ENCODE assay signal across 8 cellular contexts in the genomic region with DNA sequence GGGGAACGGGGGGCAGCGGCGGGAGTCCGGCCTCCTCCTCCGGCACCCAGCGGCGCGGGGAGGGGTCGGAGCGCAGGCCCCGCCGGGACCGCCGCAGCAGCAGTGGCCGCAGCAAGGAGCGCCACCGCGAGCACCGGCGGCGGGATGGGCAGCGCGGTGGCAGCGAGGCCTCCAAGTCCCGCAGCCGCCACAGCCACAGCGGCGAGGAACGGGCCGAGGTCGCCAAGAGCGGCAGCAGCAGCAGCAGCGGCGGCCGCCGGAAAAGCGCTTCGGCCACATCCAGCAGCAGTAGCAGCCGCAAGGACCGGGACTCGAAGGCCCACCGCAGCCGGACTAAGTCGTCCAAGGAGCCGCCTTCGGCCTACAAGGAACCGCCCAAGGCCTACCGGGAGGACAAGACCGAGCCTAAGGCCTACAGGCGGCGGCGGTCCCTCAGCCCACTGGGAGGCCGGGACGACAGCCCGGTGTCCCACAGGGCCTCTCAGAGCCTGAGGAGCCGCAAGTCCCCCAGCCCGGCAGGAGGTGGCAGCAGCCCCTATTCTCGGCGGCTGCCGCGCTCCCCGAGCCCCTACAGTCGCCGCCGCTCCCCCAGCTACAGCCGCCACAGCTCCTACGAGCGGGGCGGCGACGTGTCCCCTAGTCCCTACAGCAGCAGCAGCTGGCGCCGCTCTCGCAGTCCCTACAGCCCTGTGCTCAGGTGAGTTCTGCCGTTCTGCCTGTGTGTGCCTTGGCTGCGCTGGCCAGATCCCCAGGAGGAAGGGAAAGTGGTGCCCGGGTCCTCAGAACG. TPM values are rescaled to one million over a fixed set of nuclear protein-coding genes. Genes with fewer than 3 reads are reported as not detected.
DNase-seq lines count a peak whose midpoint lies in the region; ATAC-seq and TF ChIP-seq lines count a peak whose summit lies in the region.

No MANE protein-coding gene starts in this region.

- H3K27me3 ChIP-seq in HUES48 (ENCODE audit: control insufficient read depth, insufficient read depth, low read length): no peaks in the 10 kb centered on the region

- intact Hi-C loops in Right ventricle myocardium superior (cut with DNase I): loop anchor here (5.0 kb wide), 1 partner anchor 96 kb away; no protein-coding TSS in a partner anchor

- H3K4me3 Mint-ChIP-seq in activated naive CD8-positive, alpha-beta T cell: peak overlapping the region; percentile 94
- peak overlapping the region; percentile 98 for H3K4me3 Mint-ChIP-seq in type B pancreatic cell

- H3K9ac ChIP-seq in HUES48 (ENCODE audit: low read depth, low read length): peak overlapping the region; percentile 75
- peak overlapping the region; percentile 82 for H3K9ac ChIP-seq in SK-N-MC (ENCODE audit: insufficient read length)

- H3K4me1 Mint-ChIP-seq in activated naive CD8-positive, alpha-beta T cell (ENCODE audit: low read depth): peaks cover 46% of the 10 kb centered on the region
- peaks cover 32% of the 10 kb centered on the region for H3K4me1 Mint-ChIP-seq in type B pancreatic cell (ENCODE audit: unreplicated experiment)

- peak; percentile 34 for ATAC-seq in GM19467 (IDR thresholded peaks at IDR 0.05; ENCODE audit: unreplicated experiment)
- ATAC-seq in Right ventricle myocardium superior (ENCODE audit: poor library complexity): peak; percentile 11

- H3K27me3 Mint-ChIP-seq in activated naive CD8-positive, alpha-beta T cell: no peaks in the 10 kb centered on the region
- no peaks in the 10 kb centered on the region for H3K27me3 Mint-ChIP-seq in type B pancreatic cell

- H3K4me3 ChIP-seq in HUES48 (ENCODE audit: low read depth, low read length) (peak overlapping the region; percentile 88), SK-N-MC (peak overlapping the region; percentile 98)

- peak overlapping the region; percentile 83 for H3K27ac Mint-ChIP-seq in activated naive CD8-positive, alpha-beta T cell
- H3K27ac Mint-ChIP-seq in type B pancreatic cell: peak overlapping the region; percentile 91

- H3K27ac ChIP-seq in HUES48 (ENCODE audit: low read depth, low read length): peak overlapping the region; percentile 100
- peak overlapping the region; percentile 96 for H3K27ac ChIP-seq in SK-N-MC

- no peaks in the 10 kb centered on the region for H3K9me3 Mint-ChIP-seq in activated naive CD8-positive, alpha-beta T cell (ENCODE audit: low read depth)
- H3K9me3 Mint-ChIP-seq in type B pancreatic cell: no peaks in the 10 kb centered on the region

- H3K36me3 Mint-ChIP-seq in activated naive CD8-positive, alpha-beta T cell: no peaks in the 10 kb centered on the region
- H3K36me3 Mint-ChIP-seq in type B pancreatic cell: peaks cover 16% of the 10 kb centered on the region

- in situ Hi-C loops in Caki2 (cut with HindIII; ENCODE audit: low pct_unique_long_range_greater_than_20kb, low sequenced_read_pairs): no loop called here

- TF ChIP-seq CTCF in type B pancreatic cell (conservative IDR thresholded peaks at IDR 0.05): peak; percentile 63

- H3K9me3 ChIP-seq in HUES48 (ENCODE audit: control insufficient read depth, insufficient read depth, low read length) (no peaks in the 10 kb centered on the region), SK-N-MC (ENCODE audit: low read depth, low read length) (no peaks in the 10 kb centered on the region)

- H3K36me3 ChIP-seq in HUES48 (ENCODE audit: control insufficient read depth, insufficient read depth, low read length) (no peaks in the 10 kb centered on the region), SK-N-MC (ENCODE audit: insufficient read depth, low read length) (0 out of 2 replicates have a peak, but pooled peaks cover 4% of the 10 kb centered on the region)

- peak; percentile 74 for DNase-seq in Caki2 (ENCODE audit: low read depth)
- DNase-seq in SK-N-MC (ENCODE audit: low read depth, low spot score): no peak
- DNase-seq in Right ventricle myocardium superior: peak; percentile 68
- peak; percentile 28 for DNase-seq in pons (ENCODE audit: low spot score)
- DNase-seq in type B pancreatic cell (ENCODE audit: extremely low spot score, unreplicated experiment): peak; percentile 75

- H3K4me1 ChIP-seq in HUES48 (ENCODE audit: control insufficient read depth, insufficient read depth, low read length): peaks cover 16% of the 10 kb centered on the region; the same call in 1 of the 2 replicates

RNA-seq across cellular contexts. Expression of gene CDK13, which starts 1.3 kb away (rescaled TPM):
- 32.1 and 38.8 TPM in 2 replicates for total RNA-seq in Caki2 (2014; rRNA removed; shearing (Covaris generic); ENCODE audit: low replicate concordance)
- total RNA-seq in Right ventricle myocardium superior (18.1 TPM), type B pancreatic cell (ENCODE audit: low replicate concordance) (49.3 and 57.6 TPM in 2 replicates)
